Comparison of ENCODE assay signal across 1 cellular context in genomic region chr19:51372021-51372648, GRCh38.
TF ChIP-seq lines count a peak whose summit lies in the region.

No MANE protein-coding gene starts in this region.

TF ChIP-seq in HEK293T, 16 proteins besides CTCF, POLR2A, EP300 and RAD21:
- TF ChIP-seq ARNT (IDR thresholded peaks at IDR 0.05) (no peak), FOXM1 (IDR thresholded peaks at IDR 0.05; ENCODE audit: borderline replicate concordance) (no peak), NFRKB (IDR thresholded peaks at IDR 0.05) (no peak), HDGF (IDR thresholded peaks at IDR 0.05; ENCODE audit: borderline replicate concordance) (no peak), BHLHE40 (IDR thresholded peaks at IDR 0.05; ENCODE audit: borderline replicate concordance) (no peak)
